23 cellular contexts compared by ENCODE assay signal in the genomic region with DNA sequence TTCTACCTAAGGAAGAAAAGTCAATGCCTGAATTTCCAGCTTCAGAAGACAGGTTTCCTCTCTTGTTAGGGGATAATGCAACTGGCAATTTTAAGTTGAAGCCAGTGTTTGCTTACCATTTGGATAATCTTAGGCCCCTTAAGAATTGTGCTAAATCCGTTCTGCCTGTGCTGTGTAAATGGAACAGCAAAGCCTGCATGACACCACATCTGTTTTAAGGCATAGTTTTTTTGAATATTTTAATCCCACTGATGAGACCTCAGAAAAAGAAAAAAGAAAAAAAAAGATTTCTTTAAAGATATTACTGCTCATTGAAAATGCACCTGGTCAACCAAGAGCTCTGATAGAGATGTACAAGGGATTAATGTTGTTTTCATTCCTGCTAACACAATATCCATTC.
"Had no signal": no experiment of that assay in that cellular context is flagged by ENCODE, and none has a peak within 500 bp of the region (broad histone marks: within the 10 kb centered on the region; RNA-seq: fewer than 3 reads in every experiment).

No MANE protein-coding gene starts in this region.

- H3K27me3 Mint-ChIP-seq: activated CD4-positive, alpha-beta T cell treated with anti-CD3 and anti-CD28 coated beads for 36 hours; activated CD8-positive, alpha-beta T cell treated with anti-CD3 and anti-CD28 coated beads for 36 hours had no signal

- H3K27me3 ChIP-seq: brain microvascular endothelial cell, left lung, right lobe of liver, stomach had no signal

- H2AFZ ChIP-seq: parathyroid adenoma had no signal

- DNase-seq: activated CD4-positive, alpha-beta T cell treated with anti-CD3 and anti-CD28 coated beads for 36 hours; activated CD8-positive, alpha-beta T cell treated with anti-CD3 and anti-CD28 coated beads for 36 hours; activated effector memory CD4-positive, alpha-beta T cell treated with anti-CD3 and anti-CD28 coated beads, Interleukin-2, amount 50 U/mL, for 16 hours; activated naive CD4-positive, alpha-beta T cell treated with anti-CD3 and anti-CD28 coated beads, Interleukin-2, amount 50 U/mL, for 16 hours; activated T-cell treated with anti-CD3 and anti-CD28 coated beads, Interleukin-2, amount 50 U/mL, for 1 hour; aorta; brain microvascular endothelial cell; foreskin melanocyte; head of caudate nucleus; kidney; left lung; midbrain; right lobe of liver; stimulated activated CD4-positive, alpha-beta T cell treated with anti-CD3 and anti-CD28 coated beads, Interleukin-15, amount 100 ng/mL, for 24 hours; stimulated activated CD4-positive, alpha-beta T cell treated with anti-CD3 and anti-CD28 coated beads, Interleukin-2, amount 100 ng/mL, for 48 hours; stomach; trophoblast cell had no signal

- H3K4me3 Mint-ChIP-seq: activated CD4-positive, alpha-beta T cell treated with anti-CD3 and anti-CD28 coated beads for 36 hours; activated CD8-positive, alpha-beta T cell treated with anti-CD3 and anti-CD28 coated beads for 36 hours; nephron; WTC11 had no signal

- H3K4me1 Mint-ChIP-seq: nephron, WTC11 had no signal

- H3K79me2 ChIP-seq: parathyroid adenoma had no signal

- H3K9me3 ChIP-seq: left lung, right lobe of liver, stomach, vagina had no signal

- H3K4me3 ChIP-seq: coronary artery, left lung, right lobe of liver, stomach, vagina had no signal

- H3K27ac ChIP-seq: brain microvascular endothelial cell, coronary artery, left lung, parathyroid adenoma, right lobe of liver, stomach, vagina had no signal

- H3K9me3 Mint-ChIP-seq: activated CD8-positive, alpha-beta T cell treated with anti-CD3 and anti-CD28 coated beads for 36 hours; nephron; WTC11 had no signal

- H3K36me3 ChIP-seq: brain microvascular endothelial cell, left lung, right lobe of liver, stomach, vagina had no signal

- H3K4me1 ChIP-seq: left lung, parathyroid adenoma, right lobe of liver, stomach, vagina had no signal

- H3K36me3 Mint-ChIP-seq: stimulated activated effector memory CD8-positive, alpha-beta T cell treated with anti-CD3 and anti-CD28 coated beads, Interleukin-12 subunit alpha, Interleukin-12 subunit beta, amount 100 ng/mL, for 72 hours; WTC11 had no signal

- H3K27ac Mint-ChIP-seq: activated CD4-positive, alpha-beta T cell treated with anti-CD3 and anti-CD28 coated beads for 36 hours; activated CD8-positive, alpha-beta T cell treated with anti-CD3 and anti-CD28 coated beads for 36 hours; nephron; stimulated activated effector memory CD8-positive, alpha-beta T cell treated with anti-CD3 and anti-CD28 coated beads, Interleukin-12 subunit alpha, Interleukin-12 subunit beta, amount 100 ng/mL, for 72 hours; WTC11 had no signal

- ATAC-seq: activated CD4-positive, alpha-beta T cell treated with anti-CD3 and anti-CD28 coated beads for 36 hours; activated CD8-positive, alpha-beta T cell treated with anti-CD3 and anti-CD28 coated beads for 36 hours; left lung; right lobe of liver; stimulated activated effector memory CD8-positive, alpha-beta T cell treated with anti-CD3 and anti-CD28 coated beads, Interleukin-12 subunit alpha, Interleukin-12 subunit beta, amount 100 ng/mL, for 72 hours; WTC11 had no signal

- H3K9ac ChIP-seq: parathyroid adenoma had no signal
